Comparison of ENCODE assay signal across 13 cellular contexts in the genomic region with DNA sequence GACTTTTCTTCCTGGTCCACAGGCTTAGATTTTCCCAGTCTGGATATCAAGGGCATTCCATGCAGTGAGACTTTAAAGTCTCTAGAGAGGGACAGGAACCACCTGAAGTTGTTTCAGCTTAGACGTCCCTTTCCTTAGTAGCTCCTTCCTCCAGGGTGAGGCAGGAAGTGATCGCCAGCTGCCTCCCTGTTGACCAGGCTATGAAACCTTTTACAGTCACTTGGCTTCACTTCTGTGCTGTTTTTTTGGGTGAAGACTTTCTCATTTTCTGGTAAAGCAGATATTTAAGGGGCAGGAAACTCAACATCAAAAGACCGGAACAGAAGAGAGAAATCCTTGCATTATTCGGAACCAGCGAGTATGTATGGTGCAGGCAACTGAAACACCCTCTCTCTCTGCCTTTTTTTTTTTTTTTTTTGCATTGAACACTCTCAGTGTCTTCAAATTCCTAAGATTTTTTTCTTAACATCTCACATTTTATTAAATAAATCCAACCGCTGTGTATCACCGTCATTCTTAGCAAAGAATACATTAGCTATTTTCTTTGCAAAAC.
DNase-seq lines count a peak whose midpoint lies in the region; ATAC-seq, FAIRE-seq and TF ChIP-seq lines count a peak whose summit lies in the region.
"Had no signal": no experiment of that assay in that cellular context is flagged by ENCODE, and none has a peak within 500 bp of the region (broad histone marks: within the 10 kb centered on the region; RNA-seq: fewer than 3 reads in every experiment).

No MANE protein-coding gene starts in this region.

- intact Hi-C loops in esophagus squamous epithelium (cut with DNase I), result no loop called here

- H3K4me2 ChIP-seq in Loucy (ENCODE audit: low read depth, low read length, poor library complexity, severe bottlenecking) (peak overlapping the region; percentile 84), astrocyte (ENCODE audit: low read length) (peak overlapping the region; percentile 40)

- no peak for FAIRE-seq in astrocyte (lab: Jason Lieb, UNC)

- no peaks in the 10 kb centered on the region for H3K27me3 ChIP-seq in Loucy (ENCODE audit: insufficient read depth, low read length, poor library complexity, severe bottlenecking)
- H3K27me3 ChIP-seq in astrocyte (ENCODE audit: insufficient read depth, low read length), result no peaks in the 10 kb centered on the region
- no peaks in the 10 kb centered on the region for H3K27me3 ChIP-seq in esophagus squamous epithelium
- no peaks in the 10 kb centered on the region for H3K27me3 ChIP-seq in gastroesophageal sphincter

- peak overlapping the region; percentile 66 for H3K4me3 ChIP-seq in Loucy (ENCODE audit: low read length, poor library complexity, severe bottlenecking)
- H3K4me3 ChIP-seq in astrocyte (ENCODE audit: insufficient read depth, low read depth, low read length), result no peak overlapping the region
- H3K4me3 ChIP-seq in esophagus squamous epithelium, result no peak overlapping the region
- H3K4me3 ChIP-seq in gastroesophageal sphincter, result no peak overlapping the region
- H3K4me3 ChIP-seq: HAP-1 had no signal

- TF ChIP-seq POLR2A in esophagus squamous epithelium (IDR thresholded peaks at IDR 0.05) (no peak), gastroesophageal sphincter (IDR thresholded peaks at IDR 0.05) (no peak)

- H3K9ac ChIP-seq in Loucy (ENCODE audit: low read depth, low read length, poor library complexity, severe bottlenecking) (peak overlapping the region; percentile 76), astrocyte (ENCODE audit: low read length) (peak overlapping the region; percentile 37)

- no peak for TF ChIP-seq EP300 in gastroesophageal sphincter (IDR thresholded peaks at IDR 0.05)

- peak; percentile 32 for DNase-seq in DMS53 (lab: John Stamatoyannopoulos, UW)
- DNase-seq in DMS53 treated with DMSO at 0.1 percent for 48 hours (lab: John Stamatoyannopoulos, UW; ENCODE audit: unreplicated experiment), result no peak
- DNase-seq in astrocyte (ENCODE audit: low read depth), result peak; percentile 44
- DNase-seq in osteocyte (ENCODE audit: extremely low spot score, unreplicated experiment), result no peak
- DNase-seq in esophagus squamous epithelium (lab: John Stamatoyannopoulos, UW), result no peak
- DNase-seq: Karpas-422; stimulated activated CD4-positive, alpha-beta T cell treated with anti-CD3 and anti-CD28 coated beads, Interleukin-2, amount 100 ng/mL, for 48 hours had no signal

- H3K9me3 Mint-ChIP-seq in astrocyte (ENCODE audit: unreplicated experiment) (peaks cover 4% of the 10 kb centered on the region), osteocyte (ENCODE audit: unreplicated experiment) (peaks cover 10% of the 10 kb centered on the region)

- H3K9me2 ChIP-seq in Loucy (replicated peaks; ENCODE audit: low read depth, low read length), result no peaks in the 10 kb centered on the region

- H3K9me3 ChIP-seq in Loucy (ENCODE audit: insufficient read depth, low read depth, low read length), result no peaks in the 10 kb centered on the region
- no peaks in the 10 kb centered on the region for H3K9me3 ChIP-seq in astrocyte (ENCODE audit: insufficient read depth, low read depth, low read length)
- H3K9me3 ChIP-seq in esophagus squamous epithelium, result no peaks in the 10 kb centered on the region
- H3K9me3 ChIP-seq in gastroesophageal sphincter, result no peaks in the 10 kb centered on the region
- H3K9me3 ChIP-seq: HAP-1 had no signal

- 55 to 71% methylated on average over 6 to 7 of the region's 7 CpGs for WGBS in esophagus squamous epithelium, 2 donors
- WGBS in gastroesophageal sphincter (ENCODE audit: low coverage in 1 of 2), 2 donors, result 60 to 71% methylated on average over 5 to 6 of the region's 7 CpGs

- H3K79me2 ChIP-seq in Loucy (ENCODE audit: insufficient read depth, low read length) (no peaks in the 10 kb centered on the region), astrocyte (ENCODE audit: insufficient read depth, low read length) (no peaks in the 10 kb centered on the region)

- H4K20me1 ChIP-seq in Loucy (ENCODE audit: insufficient read depth, low read length, poor library complexity, severe bottlenecking) (no peaks in the 10 kb centered on the region), astrocyte (ENCODE audit: insufficient read depth, low read length) (no peaks in the 10 kb centered on the region)

- H2AFZ ChIP-seq in Loucy (ENCODE audit: low read length) (peak overlapping the region; percentile 34; the same call in 1 of the 2 replicates), astrocyte (ENCODE audit: low read depth, low read length) (peak overlapping the region; percentile 40)

- H3K27me3 Mint-ChIP-seq in astrocyte (ENCODE audit: low read depth, unreplicated experiment) (no peaks in the 10 kb centered on the region), osteocyte (ENCODE audit: unreplicated experiment) (no peaks in the 10 kb centered on the region)

- H3K4me1 ChIP-seq in Loucy (ENCODE audit: insufficient read depth, low read length, poor library complexity, severe bottlenecking) (peaks cover 67% of the 10 kb centered on the region), astrocyte (ENCODE audit: insufficient read depth, low read length) (peaks cover 20% of the 10 kb centered on the region), esophagus squamous epithelium (peaks cover 3 to 12% (median 9%) of the 10 kb centered on the region in 3 donors), gastroesophageal sphincter (peaks cover 0 to 11% (median 0%) of the 10 kb centered on the region in 3 donors)
- H3K4me1 ChIP-seq: HAP-1 had no signal

- ATAC-seq in gastroesophageal sphincter, result no peak
- ATAC-seq in activated CD4-positive, CD25-positive, alpha-beta regulatory T cell treated with anti-CD3 and anti-CD28 coated beads, Interleukin-2, amount 50 U/mL, for 24 hours, result no peak

- H3K4me3 Mint-ChIP-seq in astrocyte (ENCODE audit: unreplicated experiment) (no peak overlapping the region), osteocyte (ENCODE audit: unreplicated experiment) (peak overlapping the region; percentile 58)

- H3K36me3 ChIP-seq in Loucy (ENCODE audit: insufficient read depth, low read length), result no peaks in the 10 kb centered on the region
- H3K36me3 ChIP-seq in astrocyte (ENCODE audit: insufficient read depth, low read length), result no peaks in the 10 kb centered on the region
- H3K36me3 ChIP-seq in esophagus squamous epithelium, result no peaks in the 10 kb centered on the region
- no peaks in the 10 kb centered on the region for H3K36me3 ChIP-seq in gastroesophageal sphincter
- H3K36me3 ChIP-seq: HAP-1 had no signal

- no peak overlapping the region for H3K27ac Mint-ChIP-seq in astrocyte (ENCODE audit: unreplicated experiment)
- peak overlapping the region; percentile 92 for H3K27ac Mint-ChIP-seq in osteocyte (ENCODE audit: unreplicated experiment)

- H3K27ac ChIP-seq in astrocyte (ENCODE audit: low read depth, low read length), result peak overlapping the region; percentile 48
- H3K27ac ChIP-seq in esophagus squamous epithelium, result no peak overlapping the region
- no peak overlapping the region for H3K27ac ChIP-seq in gastroesophageal sphincter
- H3K27ac ChIP-seq: 22Rv1, epithelial cell of prostate had no signal

- H3K4me1 Mint-ChIP-seq in astrocyte (ENCODE audit: low read depth, unreplicated experiment) (peaks cover 52% of the 10 kb centered on the region), osteocyte (ENCODE audit: unreplicated experiment) (peaks cover 58% of the 10 kb centered on the region)

- H3F3A ChIP-seq in Loucy (ENCODE audit: low read depth), result peaks cover 15% of the 10 kb centered on the region

- H3K36me3 Mint-ChIP-seq in astrocyte (ENCODE audit: low read depth, unreplicated experiment) (no peaks in the 10 kb centered on the region), osteocyte (ENCODE audit: unreplicated experiment) (peaks cover 3% of the 10 kb centered on the region)

- TF ChIP-seq CTCF in Loucy (conservative IDR thresholded peaks at IDR 0.05; ENCODE audit: low read length) (no peak), astrocyte (IDR thresholded peaks at IDR 0.05; ENCODE audit: insufficient read depth, low read depth, low read length) (no peak), osteocyte (IDR thresholded peaks at IDR 0.05) (no peak), esophagus squamous epithelium (IDR thresholded peaks at IDR 0.05) (no peak), gastroesophageal sphincter (IDR thresholded peaks at IDR 0.05) (no peak)

Comparison
In these comparisons a context has a peak if more than half of its experiments do, and no peak if none do; other contexts are left out.
1. DNase-seq: peak in DMS53 (single experiment) and astrocyte (single experiment); none in DMS53 treated with DMSO at 0.1 percent for 48 hours (single experiment), osteocyte (single experiment) and esophagus squamous epithelium (single experiment).